In genomic region chr3:132784502-132785025, GRCh38 we compare ENCODE assay signal across 20 cellular contexts.
"Had no signal": no experiment of that assay in that cellular context is flagged by ENCODE, and none has a peak within 500 bp of the region (broad histone marks: within the 10 kb centered on the region; RNA-seq: fewer than 3 reads in every experiment).

No MANE protein-coding gene starts in this region.

- H3K4me1 Mint-ChIP-seq: activated naive CD4-positive, alpha-beta T cell treated with anti-CD3 and anti-CD28 coated beads, Interleukin-2, amount 10 ng/mL, durations not matched to agents 7 days and 5 days; activated naive CD8-positive, alpha-beta T cell treated with anti-CD3 and anti-CD28 coated beads, Interleukin-2, amount 50 U/mL, for 24 hours; natural killer cell had no signal

- DNase-seq: activated CD4-positive, alpha-beta T cell treated with anti-CD3 and anti-CD28 coated beads, Interleukin-2, amount 50 U/mL, for 1 hour; activated CD4-positive, CD25-positive, alpha-beta regulatory T cell treated with anti-CD3 and anti-CD28 coated beads, Interleukin-2, amount 50 U/mL, for 72 hours; activated CD8-positive, alpha-beta memory T cell treated with anti-CD3 and anti-CD28 coated beads for 24 hours; activated CD8-positive, alpha-beta memory T cell treated with anti-CD3 and anti-CD28 coated beads, Interleukin-2, amount 50 U/mL, for 48 hours; activated effector memory CD4-positive, alpha-beta T cell treated with Interleukin-2 at 50 U/mL for 16 hours; activated naive CD4-positive, alpha-beta T cell treated with anti-CD3 and anti-CD28 coated beads, Interleukin-2, amount 10 ng/mL, durations not matched to agents 7 days and 5 days; activated naive CD8-positive, alpha-beta T cell treated with anti-CD3 and anti-CD28 coated beads, Interleukin-2, amount 50 U/mL, for 24 hours; activated T-cell treated with anti-CD3 and anti-CD28 coated beads, Interleukin-2, amount 50 U/mL, for 48 hours; anterior cingulate cortex; effector CD4-positive, alpha-beta T cell; mesendoderm; natural killer cell; pancreas; sigmoid colon; stimulated activated CD4-positive, alpha-beta T cell treated with anti-CD3 and anti-CD28 coated beads, Interleukin-12 subunit alpha, Interleukin-12 subunit beta, amount 100 ng/mL, for 4 hours; stimulated activated CD4-positive, alpha-beta T cell treated with anti-CD3 and anti-CD28 coated beads, Interleukin-1b, Interleukin-23, amount 100 ng/mL, for 48 hours; stimulated activated CD8-positive, alpha-beta memory T cell treated with anti-CD3 and anti-CD28 coated beads, Interleukin-4, amount 100 ng/mL, for 48 hours; T-helper 2 cell had no signal

- H3K9me3 ChIP-seq: pancreas, sigmoid colon had no signal

- H3K27me3 Mint-ChIP-seq: type B pancreatic cell had no signal

- H3K9me3 Mint-ChIP-seq: activated naive CD4-positive, alpha-beta T cell treated with anti-CD3 and anti-CD28 coated beads, Interleukin-2, amount 10 ng/mL, durations not matched to agents 7 days and 5 days; activated naive CD8-positive, alpha-beta T cell treated with anti-CD3 and anti-CD28 coated beads, Interleukin-2, amount 50 U/mL, for 24 hours; natural killer cell; type B pancreatic cell had no signal

- H3K4me3 Mint-ChIP-seq: activated naive CD4-positive, alpha-beta T cell treated with anti-CD3 and anti-CD28 coated beads, Interleukin-2, amount 10 ng/mL, durations not matched to agents 7 days and 5 days; activated naive CD8-positive, alpha-beta T cell treated with anti-CD3 and anti-CD28 coated beads, Interleukin-2, amount 50 U/mL, for 24 hours; natural killer cell; type B pancreatic cell had no signal

- H3K4me1 ChIP-seq: pancreas had no signal

- H3K4me3 ChIP-seq: pancreas, sigmoid colon had no signal

- H3K36me3 Mint-ChIP-seq: activated naive CD4-positive, alpha-beta T cell treated with anti-CD3 and anti-CD28 coated beads, Interleukin-2, amount 10 ng/mL, durations not matched to agents 7 days and 5 days; natural killer cell; type B pancreatic cell had no signal

- H3K36me3 ChIP-seq: pancreas, sigmoid colon had no signal

- H3K27ac Mint-ChIP-seq: activated naive CD4-positive, alpha-beta T cell treated with anti-CD3 and anti-CD28 coated beads, Interleukin-2, amount 10 ng/mL, durations not matched to agents 7 days and 5 days; activated naive CD8-positive, alpha-beta T cell treated with anti-CD3 and anti-CD28 coated beads, Interleukin-2, amount 50 U/mL, for 24 hours; natural killer cell; type B pancreatic cell had no signal

- H3K27me3 ChIP-seq: pancreas, sigmoid colon had no signal

- H3K27ac ChIP-seq: pancreas, VCaP had no signal
